36 cellular contexts compared by ENCODE assay signal in genomic region chr19:48342414-48342738, GRCh38. TPM values are rescaled to one million over a fixed set of nuclear protein-coding genes. Genes with fewer than 3 reads are reported as not detected.
"Had no signal": no experiment of that assay in that cellular context is flagged by ENCODE, and none has a peak within 500 bp of the region (broad histone marks: within the 10 kb centered on the region; RNA-seq: fewer than 3 reads in every experiment).

No MANE protein-coding gene starts in this region.

- H3K4me1 ChIP-seq: ascending aorta, Peyer's patch had no signal

- H3K27me3 Mint-ChIP-seq: activated CD4-positive, alpha-beta T cell treated with anti-CD3 and anti-CD28 coated beads for 36 hours; activated CD4-positive, alpha-beta T cell treated with anti-CD3 and anti-CD28 coated beads, Interleukin-2, amount 10 ng/mL, durations not matched to agents 7 days and 5 days; activated naive CD4-positive, alpha-beta T cell treated with anti-CD3 and anti-CD28 coated beads, Interleukin-2, amount 50 U/mL, for 24 hours; activated naive CD8-positive, alpha-beta T cell treated with anti-CD3 and anti-CD28 coated beads, Interleukin-2, amount 10 ng/mL, durations not matched to agents 7 days and 5 days; activated T-cell treated with anti-CD3 and anti-CD28 coated beads, Interleukin-2, amount 50 U/mL, for 24 hours; central memory CD8-positive, alpha-beta T cell had no signal

- H3K36me3 ChIP-seq: cardiac muscle cell had no signal

- H3K4me3 Mint-ChIP-seq: activated CD4-positive, alpha-beta T cell treated with anti-CD3 and anti-CD28 coated beads for 36 hours; activated CD4-positive, alpha-beta T cell treated with anti-CD3 and anti-CD28 coated beads, Interleukin-2, amount 10 ng/mL, durations not matched to agents 7 days and 5 days; activated CD8-positive, alpha-beta T cell treated with anti-CD3 and anti-CD28 coated beads, Interleukin-2, amount 10 ng/mL, durations not matched to agents 7 days and 5 days; activated naive CD4-positive, alpha-beta T cell treated with anti-CD3 and anti-CD28 coated beads, Interleukin-2, amount 50 U/mL, for 24 hours; activated naive CD8-positive, alpha-beta T cell treated with anti-CD3 and anti-CD28 coated beads, Interleukin-2, amount 10 ng/mL, durations not matched to agents 7 days and 5 days; activated T-cell treated with anti-CD3 and anti-CD28 coated beads, Interleukin-2, amount 50 U/mL, for 24 hours; central memory CD8-positive, alpha-beta T cell had no signal

- H3K9me3 ChIP-seq: ascending aorta, Peyer's patch had no signal

- H3K36me3 Mint-ChIP-seq: activated naive CD8-positive, alpha-beta T cell treated with anti-CD3 and anti-CD28 coated beads, Interleukin-2, amount 10 ng/mL, durations not matched to agents 7 days and 5 days had no signal

- H3K4me3 ChIP-seq: ascending aorta, cardiac muscle cell, Peyer's patch had no signal

- H3K27me3 ChIP-seq: ascending aorta, cardiac muscle cell, Peyer's patch had no signal

- FAIRE-seq: TTC549 had no signal

- H3K4me1 Mint-ChIP-seq: activated CD4-positive, alpha-beta T cell treated with anti-CD3 and anti-CD28 coated beads for 36 hours; activated CD4-positive, alpha-beta T cell treated with anti-CD3 and anti-CD28 coated beads, Interleukin-2, amount 10 ng/mL, durations not matched to agents 7 days and 5 days; activated naive CD4-positive, alpha-beta T cell treated with anti-CD3 and anti-CD28 coated beads, Interleukin-2, amount 50 U/mL, for 24 hours; activated naive CD8-positive, alpha-beta T cell treated with anti-CD3 and anti-CD28 coated beads, Interleukin-2, amount 10 ng/mL, durations not matched to agents 7 days and 5 days; central memory CD8-positive, alpha-beta T cell had no signal

- H3K27ac ChIP-seq: ascending aorta, cardiac muscle cell, Peyer's patch had no signal

- DNase-seq: activated CD4-positive, alpha-beta T cell treated with anti-CD3 and anti-CD28 coated beads for 36 hours; activated CD4-positive, alpha-beta T cell treated with anti-CD3 and anti-CD28 coated beads, Interleukin-2, amount 10 ng/mL, durations not matched to agents 7 days and 5 days; activated CD4-positive, alpha-beta T cell treated with anti-CD3 and anti-CD28 coated beads, Interleukin-2, amount 50 U/mL, for 48 hours; activated CD8-positive, alpha-beta T cell treated with anti-CD3 and anti-CD28 coated beads, Interleukin-2, amount 10 ng/mL, durations not matched to agents 7 days and 5 days; activated gamma-delta T cell; activated naive CD4-positive, alpha-beta T cell treated with Interleukin-2 at 50 U/mL for 16 hours; activated naive CD8-positive, alpha-beta T cell treated with anti-CD3 and anti-CD28 coated beads, Interleukin-2, amount 10 ng/mL, durations not matched to agents 7 days and 5 days; activated T-cell treated with anti-CD3 and anti-CD28 coated beads, Interleukin-2, amount 50 U/mL, for 24 hours; amygdala; Kasumi-1; KG1; MM.1S; NCI-H1092 treated with DMSO at 0.1 percent for 48 hours; NCI-H1417; NCI-H146; NCI-H187; NCI-H2029 treated with DMSO at 0.1 percent for 48 hours; NCI-H2107; NCI-H2171; NCI-H510A; NCI-H526; NCI-H748 treated with DMSO at 0.1 percent for 48 hours; NK-92 treated with Interleukin-12 subunit alpha and Interleukin-12 subunit beta, amount 100 ng/mL, for 24 hours; Peyer's patch; RPMI8226; SW 1271 had no signal

- H3K27ac Mint-ChIP-seq: activated CD4-positive, alpha-beta T cell treated with anti-CD3 and anti-CD28 coated beads for 36 hours; activated CD4-positive, alpha-beta T cell treated with anti-CD3 and anti-CD28 coated beads, Interleukin-2, amount 10 ng/mL, durations not matched to agents 7 days and 5 days; activated CD8-positive, alpha-beta T cell treated with anti-CD3 and anti-CD28 coated beads, Interleukin-2, amount 10 ng/mL, durations not matched to agents 7 days and 5 days; activated naive CD4-positive, alpha-beta T cell treated with anti-CD3 and anti-CD28 coated beads, Interleukin-2, amount 50 U/mL, for 24 hours; activated naive CD8-positive, alpha-beta T cell treated with anti-CD3 and anti-CD28 coated beads, Interleukin-2, amount 10 ng/mL, durations not matched to agents 7 days and 5 days; activated T-cell treated with anti-CD3 and anti-CD28 coated beads, Interleukin-2, amount 50 U/mL, for 24 hours; activated T-helper 2 cell treated with anti-CD3 and anti-CD28 coated beads, Interferon-gamma antibody, Interleukin-2, Interleukin-4, amounts not matched to agents 10 μg/mL and 5 μg/mL and 100 μg/mL, durations not matched to agents 14 hours and 24 hours and 36 hours had no signal

- H3K9me3 Mint-ChIP-seq: activated CD4-positive, alpha-beta T cell treated with anti-CD3 and anti-CD28 coated beads, Interleukin-2, amount 10 ng/mL, durations not matched to agents 7 days and 5 days; activated naive CD4-positive, alpha-beta T cell treated with anti-CD3 and anti-CD28 coated beads, Interleukin-2, amount 50 U/mL, for 24 hours; activated naive CD8-positive, alpha-beta T cell treated with anti-CD3 and anti-CD28 coated beads, Interleukin-2, amount 10 ng/mL, durations not matched to agents 7 days and 5 days; activated T-cell treated with anti-CD3 and anti-CD28 coated beads, Interleukin-2, amount 50 U/mL, for 24 hours; activated T-helper 2 cell treated with anti-CD3 and anti-CD28 coated beads, Interferon-gamma antibody, Interleukin-2, Interleukin-4, amounts not matched to agents 10 μg/mL and 5 μg/mL and 100 μg/mL, durations not matched to agents 14 hours and 24 hours and 36 hours; central memory CD8-positive, alpha-beta T cell had no signal

RNA-seq across cellular contexts. Expression of gene SYNGR4, which starts 21.8 kb away (rescaled TPM):
- total RNA-seq: activated CD4-positive, alpha-beta T cell treated with anti-CD3 and anti-CD28 coated beads, Interleukin-2, amount 10 ng/mL, durations not matched to agents 7 days and 5 days; activated CD8-positive, alpha-beta T cell treated with anti-CD3 and anti-CD28 coated beads, Interleukin-2, amount 10 ng/mL, durations not matched to agents 7 days and 5 days; activated T-helper 2 cell treated with anti-CD3 and anti-CD28 coated beads, Interferon-gamma antibody, Interleukin-2, Interleukin-4, amounts not matched to agents 10 μg/mL and 5 μg/mL and 100 μg/mL, durations not matched to agents 14 hours and 24 hours and 36 hours; ascending aorta; PC-3; Peyer's patch; Right ventricle myocardium inferior; T-helper 1 cell treated with Interleukin-12 subunit alpha and Interleukin-12 subunit beta and Interleukin-4 antibody, amounts not matched to agents 30 ng/mL and 1 ng/mL, for 36 hours; T-helper 2 cell treated with Interferon-gamma antibody and Interleukin-4, amounts not matched to agents 100 ng/mL and 5 ng/mL, for 36 hours had no signal
- polyA plus RNA-seq: cardiac muscle cell had no signal
